8 cellular contexts compared by ENCODE assay signal in the genomic region with DNA sequence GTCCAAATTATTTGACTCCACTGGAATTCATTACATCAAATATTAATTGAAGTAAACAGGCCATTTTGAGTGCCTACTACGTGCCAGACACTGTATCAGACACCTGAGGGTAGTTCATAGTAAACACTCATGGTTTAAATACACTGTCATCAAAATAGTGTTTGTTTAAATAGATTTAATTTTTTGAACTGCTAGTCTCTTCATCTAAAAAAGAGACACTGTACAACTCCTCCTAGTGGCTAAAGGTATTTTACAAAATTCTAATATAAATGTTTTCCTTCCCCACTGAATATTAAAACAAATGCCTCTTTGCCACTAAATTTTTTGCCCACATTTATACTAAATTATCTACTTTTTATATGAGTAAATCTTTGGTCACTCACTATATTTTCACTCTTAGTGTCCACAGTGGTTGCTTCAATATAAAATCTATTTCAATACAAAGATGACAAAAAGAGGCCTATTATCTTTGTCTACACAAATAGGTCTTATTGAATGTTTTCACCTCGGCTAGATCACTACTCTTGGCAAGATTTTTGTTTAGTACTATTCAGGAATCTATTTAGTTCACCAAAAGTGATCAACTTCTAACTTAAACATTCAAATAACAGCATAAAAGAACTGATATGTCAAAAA. TPM values are rescaled to one million over a fixed set of nuclear protein-coding genes. Genes with fewer than 3 reads are reported as not detected.
DNase-seq lines count a peak whose midpoint lies in the region; ATAC-seq, FAIRE-seq and TF ChIP-seq lines count a peak whose summit lies in the region.

No MANE protein-coding gene starts in this region.

- ATAC-seq in HG03045 (IDR thresholded peaks at IDR 0.05; ENCODE audit: unreplicated experiment) = no peak
- ATAC-seq in GM19324 (IDR thresholded peaks at IDR 0.05; ENCODE audit: low FRiP score, unreplicated experiment) = no peak

- DNase-seq in Caki2 (ENCODE audit: low read depth) (peak; percentile 9), Kasumi-1 (lab: John Stamatoyannopoulos, UW) (peak; percentile 49 to 80), bronchial epithelial cell (ENCODE audit: low read depth) (peak; percentile 13), DMS153 (lab: John Stamatoyannopoulos, UW) (no peak), HPDE6-E6E7 (ENCODE audit: extremely low spot score) (no peak)

- peak; percentile 14 for TF ChIP-seq CTCF in bronchial epithelial cell (IDR thresholded peaks at IDR 0.05; ENCODE audit: insufficient read depth, low read length, severe bottlenecking)
- peak; percentile 34 for TF ChIP-seq CTCF in neural cell (IDR thresholded peaks at IDR 0.05; ENCODE audit: poor library complexity, severe bottlenecking)

- no peak for TF ChIP-seq RAD21 in neural cell (conservative IDR thresholded peaks at IDR 0.05)

- TF ChIP-seq EP300 in neural cell (conservative IDR thresholded peaks at IDR 0.05; ENCODE audit: poor library complexity, severe bottlenecking) = no peak

- no peaks in the 10 kb centered on the region for H3F3A ChIP-seq in neural cell (ENCODE audit: insufficient read depth, low read length, poor library complexity, severe bottlenecking)

- in situ Hi-C loops in Caki2 (cut with HindIII; ENCODE audit: low pct_unique_long_range_greater_than_20kb, low sequenced_read_pairs) = no loop called here

- H3K79me2 ChIP-seq in neural cell (replicated peaks; ENCODE audit: insufficient read depth, low read length) = no peaks in the 10 kb centered on the region

- H3K27ac ChIP-seq in neural cell (ENCODE audit: low read length) = no peak overlapping the region

- H3K9ac ChIP-seq in neural cell (ENCODE audit: low read length) = no peak overlapping the region

- H3K4me2 ChIP-seq in neural cell (ENCODE audit: low read length) = no peak overlapping the region

- no peak overlapping the region for H2AFZ ChIP-seq in neural cell (ENCODE audit: low read depth, low read length)

- no peak overlapping the region for H3K4me3 ChIP-seq in bronchial epithelial cell (ENCODE audit: low read depth, low read length)
- no peak overlapping the region for H3K4me3 ChIP-seq in neural cell (ENCODE audit: low read length)

- no peaks in the 10 kb centered on the region for H3K9me3 ChIP-seq in neural cell (ENCODE audit: low read length)

- H3K36me3 ChIP-seq in bronchial epithelial cell (ENCODE audit: control insufficient read depth, insufficient read depth, low read length) (no peaks in the 10 kb centered on the region), neural cell (ENCODE audit: insufficient read depth, low read length) (no peaks in the 10 kb centered on the region)

- H3K27me3 ChIP-seq in bronchial epithelial cell (ENCODE audit: control insufficient read depth, insufficient read depth, low read length) (no peaks in the 10 kb centered on the region), neural cell (ENCODE audit: insufficient read depth, low read depth, low read length) (no peaks in the 10 kb centered on the region)

- H3K9me2 ChIP-seq in neural cell (ENCODE audit: insufficient read depth, low read length) = no peaks in the 10 kb centered on the region

- no peak for FAIRE-seq in bronchial epithelial cell (lab: Jason Lieb, UNC)

- H4K20me1 ChIP-seq in neural cell (ENCODE audit: insufficient read depth) = no peaks in the 10 kb centered on the region

TF ChIP-seq in neural cell, 6 proteins besides CTCF, POLR2A, EP300 and RAD21:
- TF ChIP-seq TAF1 (IDR thresholded peaks at IDR 0.05; ENCODE audit: low read depth) (no peak), POLR2AphosphoS5 (IDR thresholded peaks at IDR 0.05) (no peak), EZH2 (IDR thresholded peaks at IDR 0.05; ENCODE audit: borderline replicate concordance, insufficient read depth, low read length, poor library complexity, severe bottlenecking) (no peak), SMC3 (conservative IDR thresholded peaks at IDR 0.05; ENCODE audit: poor library complexity) (no peak), MXI1 (conservative IDR thresholded peaks at IDR 0.05; ENCODE audit: poor library complexity, severe bottlenecking) (no peak)
- TF ChIP-seq, protein P1, sequence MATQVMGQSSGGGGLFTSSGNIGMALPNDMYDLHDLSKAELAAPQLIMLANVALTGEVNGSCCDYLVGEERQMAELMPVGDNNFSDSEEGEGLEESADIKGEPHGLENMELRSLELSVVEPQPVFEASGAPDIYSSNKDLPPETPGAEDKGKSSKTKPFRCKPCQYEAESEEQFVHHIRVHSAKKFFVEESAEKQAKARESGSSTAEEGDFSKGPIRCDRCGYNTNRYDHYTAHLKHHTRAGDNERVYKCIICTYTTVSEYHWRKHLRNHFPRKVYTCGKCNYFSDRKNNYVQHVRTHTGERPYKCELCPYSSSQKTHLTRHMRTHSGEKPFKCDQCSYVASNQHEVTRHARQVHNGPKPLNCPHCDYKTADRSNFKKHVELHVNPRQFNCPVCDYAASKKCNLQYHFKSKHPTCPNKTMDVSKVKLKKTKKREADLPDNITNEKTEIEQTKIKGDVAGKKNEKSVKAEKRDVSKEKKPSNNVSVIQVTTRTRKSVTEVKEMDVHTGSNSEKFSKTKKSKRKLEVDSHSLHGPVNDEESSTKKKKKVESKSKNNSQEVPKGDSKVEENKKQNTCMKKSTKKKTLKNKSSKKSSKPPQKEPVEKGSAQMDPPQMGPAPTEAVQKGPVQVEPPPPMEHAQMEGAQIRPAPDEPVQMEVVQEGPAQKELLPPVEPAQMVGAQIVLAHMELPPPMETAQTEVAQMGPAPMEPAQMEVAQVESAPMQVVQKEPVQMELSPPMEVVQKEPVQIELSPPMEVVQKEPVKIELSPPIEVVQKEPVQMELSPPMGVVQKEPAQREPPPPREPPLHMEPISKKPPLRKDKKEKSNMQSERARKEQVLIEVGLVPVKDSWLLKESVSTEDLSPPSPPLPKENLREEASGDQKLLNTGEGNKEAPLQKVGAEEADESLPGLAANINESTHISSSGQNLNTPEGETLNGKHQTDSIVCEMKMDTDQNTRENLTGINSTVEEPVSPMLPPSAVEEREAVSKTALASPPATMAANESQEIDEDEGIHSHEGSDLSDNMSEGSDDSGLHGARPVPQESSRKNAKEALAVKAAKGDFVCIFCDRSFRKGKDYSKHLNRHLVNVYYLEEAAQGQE (IDR thresholded peaks at IDR 0.05; ENCODE audit: borderline replicate concordance) = no peak

RNA-seq across cellular contexts. Expression of a gene that starts 15.4 kb away (rescaled TPM):
- 14.9 and 24.8 TPM in 2 replicates for total RNA-seq in Caki2 (2014; rRNA removed; shearing (Covaris generic); ENCODE audit: low replicate concordance)
- 23.7 and 25.0 TPM in 2 replicates for total RNA-seq in bronchial epithelial cell
- 53.2 and 64.5 TPM in 2 replicates for polyA plus RNA-seq in neural cell
- 29.7 and 43.2 TPM in 2 replicates for polyA minus RNA-seq in neural cell

RNA-seq across cellular contexts. Expression of a gene that starts 15.6 kb away (rescaled TPM):
- 7.3 and 10.4 TPM in 2 replicates for total RNA-seq in Caki2 (2014; rRNA removed; shearing (Covaris generic); ENCODE audit: low replicate concordance)
- total RNA-seq in bronchial epithelial cell = 6.8 and 7.4 TPM in 2 replicates
- 23.4 and 29.5 TPM in 2 replicates for polyA plus RNA-seq in neural cell
- polyA minus RNA-seq in neural cell = 43.8 and 52.3 TPM in 2 replicates

RNA-seq across cellular contexts. Expression of a gene that starts 59.1 kb away (rescaled TPM):
- total RNA-seq in Caki2 (2014; rRNA removed; shearing (Covaris generic); ENCODE audit: low replicate concordance) = 6.6 and 22.6 TPM in 2 replicates
- total RNA-seq in bronchial epithelial cell = 9.2 and 11.8 TPM in 2 replicates
- 4.3 and 5.6 TPM in 2 replicates for polyA plus RNA-seq in neural cell
- polyA minus RNA-seq in neural cell = 8.2 and 10.0 TPM in 2 replicates

RNA-seq across cellular contexts. Expression of a gene that starts 59.2 kb away (rescaled TPM):
- 26.2 and 49.0 TPM in 2 replicates for total RNA-seq in Caki2 (2014; rRNA removed; shearing (Covaris generic); ENCODE audit: low replicate concordance)
- total RNA-seq in bronchial epithelial cell = 24.2 and 30.6 TPM in 2 replicates
- polyA plus RNA-seq in neural cell = 39.4 and 45.1 TPM in 2 replicates
- polyA minus RNA-seq in neural cell = 44.7 and 44.8 TPM in 2 replicates

Comparison
In these comparisons a context has a peak if more than half of its experiments do, and no peak if none do; other contexts are left out.
1. DNase-seq: peak in Caki2 (single experiment), Kasumi-1 (2 of 2) and bronchial epithelial cell (single experiment); none in DMS153 (single experiment) and HPDE6-E6E7 (single experiment).